In genomic region chr17:47810200-47810821, GRCh38 we compare ENCODE assay signal across 2 cellular contexts.
TF ChIP-seq lines count a peak whose summit lies in the region.

No MANE protein-coding gene starts in this region.

TF ChIP-seq in K562, 482 proteins besides CTCF, POLR2A, EP300 and RAD21 (continues in another document):
- TF ChIP-seq GATAD2B (IDR thresholded peaks at IDR 0.05; ENCODE audit: borderline replicate concordance) (no peak; the same call in 1 of the 2 replicates), KLF16 (IDR thresholded peaks at IDR 0.05) (no peak), TRIM28 (IDR thresholded peaks at IDR 0.05) (no peak), SFPQ (IDR thresholded peaks at IDR 0.05; ENCODE audit: low read depth, low read length) (no peak), STAG1 (CRISPR knock-in tag; IDR thresholded peaks at IDR 0.05; ENCODE audit: borderline replicate concordance) (no peak), ZNF140 (CRISPR knock-in tag; IDR thresholded peaks at IDR 0.05) (no peak), PYGO2 (tag; IDR thresholded peaks at IDR 0.05) (no peak), PCBP1 (IDR thresholded peaks at IDR 0.05; ENCODE audit: low read depth, low read length, poor library complexity, severe bottlenecking) (no peak), ZNF512 (tag; IDR thresholded peaks at IDR 0.05) (no peak), BRD9 (IDR thresholded peaks at IDR 0.05; ENCODE audit: low read depth, partially characterized antibody) (no peak), PRPF4 (IDR thresholded peaks at IDR 0.05; ENCODE audit: insufficient read depth, low read depth, low read length, poor library complexity, severe bottlenecking) (no peak), SMAD3 (CRISPR knock-in tag; conservative IDR thresholded peaks at IDR 0.05) (no peak), ZNF146 (CRISPR knock-in tag; IDR thresholded peaks at IDR 0.05; ENCODE audit: unreplicated experiment) (no peak), TBL1XR1 (IDR thresholded peaks at IDR 0.05; ENCODE audit: low read length in 2 of 2) (no peak), ZNF444 (CRISPR knock-in tag; IDR thresholded peaks at IDR 0.05) (no peak), ZBED1 (IDR thresholded peaks at IDR 0.05) (no peak), FOXK2 (conservative IDR thresholded peaks at IDR 0.05 in 1 of 2, IDR thresholded peaks at IDR 0.05 in 1 of 2; ENCODE audit: low read depth in 2 of 2) (peak in 1 of 2 experiments; percentile 24; a peak in 1 of 4 replicates), ZNF408 (CRISPR knock-in tag; IDR thresholded peaks at IDR 0.05; ENCODE audit: low read depth) (no peak), KDM1A (IDR thresholded peaks at IDR 0.05) (0 out of 4 replicates have a peak, but pooled peaks of 1 of the 2 experiments have one; percentile 24), MTA2 (IDR thresholded peaks at IDR 0.05; ENCODE audit: low read depth) (no peak), ZNF695 (CRISPR knock-in tag; IDR thresholded peaks at IDR 0.05) (no peak), PHF21A (IDR thresholded peaks at IDR 0.05; ENCODE audit: borderline replicate concordance, low read depth) (no peak), WHSC1 (IDR thresholded peaks at IDR 0.05; ENCODE audit: low read length) (no peak), CBX5 (IDR thresholded peaks at IDR 0.05; ENCODE audit: borderline replicate concordance, low read depth) (no peak), HLTF (IDR thresholded peaks at IDR 0.05) (no peak), ILK (tag; IDR thresholded peaks at IDR 0.05; ENCODE audit: borderline replicate concordance, low read depth) (no peak), GABPB2 (CRISPR knock-in tag; conservative IDR thresholded peaks at IDR 0.05) (no peak), EGR1 (conservative IDR thresholded peaks at IDR 0.05) (no peak), MCM2 (IDR thresholded peaks at IDR 0.05; ENCODE audit: low read depth) (no peak), ZNF766 (CRISPR knock-in tag; conservative IDR thresholded peaks at IDR 0.05) (no peak), ZNF785 (CRISPR knock-in tag; IDR thresholded peaks at IDR 0.05) (no peak), PRDM10 (IDR thresholded peaks at IDR 0.05; ENCODE audit: partially characterized antibody) (no peak), HDAC6 (IDR thresholded peaks at IDR 0.05; ENCODE audit: low read depth, low read length) (no peak), ZNF436 (CRISPR knock-in tag; IDR thresholded peaks at IDR 0.05) (no peak), SAFB2 (IDR thresholded peaks at IDR 0.05; ENCODE audit: borderline replicate concordance, low read depth, low read length, severe bottlenecking) (no peak)

TF ChIP-seq in HEK293T, 16 proteins besides CTCF, POLR2A, EP300 and RAD21:
- TF ChIP-seq FOXA1 (IDR thresholded peaks at IDR 0.05) (no peak), TARDBP (IDR thresholded peaks at IDR 0.05) (no peak), BHLHE40 (IDR thresholded peaks at IDR 0.05; ENCODE audit: borderline replicate concordance) (no peak), SUZ12 (IDR thresholded peaks at IDR 0.05) (no peak), FOXK2 (IDR thresholded peaks at IDR 0.05) (no peak)
TF ChIP-seq in HEK293T: peak in this region for 0.
